Comparison of ENCODE assay signal across 16 cellular contexts in the genomic region with DNA sequence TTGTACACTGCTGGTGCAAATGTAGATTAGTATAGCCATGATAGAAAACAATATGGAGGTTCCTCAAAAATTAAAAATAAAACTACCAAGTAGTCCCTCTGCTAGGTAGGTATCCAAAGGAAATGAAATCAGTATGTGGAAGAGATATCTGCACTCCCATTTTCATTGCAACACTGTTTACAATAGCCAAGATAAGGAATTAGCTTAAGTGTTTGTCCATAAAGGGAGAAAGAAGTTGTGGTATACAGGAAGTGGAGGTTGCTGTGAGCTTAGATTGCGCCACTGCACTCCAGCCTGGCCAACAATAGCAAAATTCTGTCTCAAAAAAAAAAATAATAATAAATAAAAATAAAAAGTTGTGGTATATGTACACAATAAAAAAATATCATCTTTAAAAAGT.
"Had no signal": no experiment of that assay in that cellular context is flagged by ENCODE, and none has a peak within 500 bp of the region (broad histone marks: within the 10 kb centered on the region; RNA-seq: fewer than 3 reads in every experiment).

No MANE protein-coding gene starts in this region.

- H3K4me1 ChIP-seq: left ventricle myocardium inferior, right atrium auricular region had no signal

- H3K27ac Mint-ChIP-seq: activated naive CD8-positive, alpha-beta T cell treated with anti-CD3 and anti-CD28 coated beads, Interleukin-2, amount 10 ng/mL, durations not matched to agents 7 days and 5 days; endodermal cell; stimulated activated naive CD8-positive, alpha-beta T cell treated with anti-CD3 and anti-CD28 coated beads, Interleukin-15, Interleukin-2, amounts not matched to agents 100 ng/mL and 50 ng/mL, for 24 hours; type B pancreatic cell had no signal

- H3K27ac ChIP-seq: dorsolateral prefrontal cortex, left ventricle myocardium inferior, right atrium auricular region, VCaP had no signal

- DNase-seq: activated CD4-positive, alpha-beta T cell treated with anti-CD3 and anti-CD28 coated beads for 1 hour; activated CD4-positive, alpha-beta T cell treated with anti-CD3 and anti-CD28 coated beads, Interleukin-2, amount 50 U/mL, for 4 hours; activated naive CD4-positive, alpha-beta T cell; activated naive CD8-positive, alpha-beta T cell treated with anti-CD3 and anti-CD28 coated beads, Interleukin-2, amount 10 ng/mL, durations not matched to agents 7 days and 5 days; activated T-cell treated with anti-CD3 and anti-CD28 coated beads for 4 hours; anterior cingulate cortex; dorsolateral prefrontal cortex; endodermal cell; left ventricle myocardium inferior; mucosa of descending colon; naive thymus-derived CD8-positive, alpha-beta T cell had no signal

- H3K27me3 ChIP-seq: dorsolateral prefrontal cortex, right atrium auricular region had no signal

- H3K36me3 Mint-ChIP-seq: activated naive CD8-positive, alpha-beta T cell treated with anti-CD3 and anti-CD28 coated beads, Interleukin-2, amount 10 ng/mL, durations not matched to agents 7 days and 5 days; naive thymus-derived CD8-positive, alpha-beta T cell; type B pancreatic cell had no signal

- H3K4me1 Mint-ChIP-seq: activated naive CD8-positive, alpha-beta T cell treated with anti-CD3 and anti-CD28 coated beads, Interleukin-2, amount 10 ng/mL, durations not matched to agents 7 days and 5 days; naive thymus-derived CD8-positive, alpha-beta T cell had no signal

- H3K4me3 ChIP-seq: dorsolateral prefrontal cortex, left ventricle myocardium inferior, mucosa of descending colon, right atrium auricular region, smooth muscle cell had no signal

- H3K27me3 Mint-ChIP-seq: type B pancreatic cell had no signal

- H3K4me3 Mint-ChIP-seq: activated naive CD8-positive, alpha-beta T cell treated with anti-CD3 and anti-CD28 coated beads, Interleukin-2, amount 10 ng/mL, durations not matched to agents 7 days and 5 days; endodermal cell; naive thymus-derived CD8-positive, alpha-beta T cell; stimulated activated naive CD8-positive, alpha-beta T cell treated with anti-CD3 and anti-CD28 coated beads, Interleukin-15, Interleukin-2, amounts not matched to agents 100 ng/mL and 50 ng/mL, for 24 hours; type B pancreatic cell had no signal

- H3K9me3 Mint-ChIP-seq: endodermal cell; naive thymus-derived CD8-positive, alpha-beta T cell; stimulated activated naive CD8-positive, alpha-beta T cell treated with anti-CD3 and anti-CD28 coated beads, Interleukin-15, Interleukin-2, amounts not matched to agents 100 ng/mL and 50 ng/mL, for 24 hours; type B pancreatic cell had no signal

- H3K9me3 ChIP-seq: left ventricle myocardium inferior, mucosa of descending colon, right atrium auricular region had no signal

- H3K36me3 ChIP-seq: left ventricle myocardium inferior, right atrium auricular region had no signal
